Comparison of ENCODE assay signal across 17 cellular contexts in genomic region chr12:131499160-131499863, GRCh38.
DNase-seq lines count a peak whose midpoint lies in the region; ATAC-seq and TF ChIP-seq lines count a peak whose summit lies in the region.
"Had no signal": no experiment of that assay in that cellular context is flagged by ENCODE, and none has a peak within 500 bp of the region (broad histone marks: within the 10 kb centered on the region; RNA-seq: fewer than 3 reads in every experiment).

No MANE protein-coding gene starts in this region.

- H3K9me3 ChIP-seq in gastroesophageal sphincter: no peaks in the 10 kb centered on the region

- WGBS in gastroesophageal sphincter (ENCODE audit: low coverage in 1 of 2), 2 donors: no CpG with 5 or more reads among the region's 1 CpG

- ATAC-seq in GM21367 (IDR thresholded peaks at IDR 0.05; ENCODE audit: unreplicated experiment): peak; percentile 80
- peak; percentile 93 for ATAC-seq in HG03095 (IDR thresholded peaks at IDR 0.05; ENCODE audit: unreplicated experiment)
- peak; percentile 89 for ATAC-seq in gastroesophageal sphincter
- ATAC-seq in stimulated activated memory B cell treated with anti-CD40 and anti-IgM and Interleukin-4, amounts not matched to agents 10 μg/mL and 1 μg/mL and 100 μg/mL, for 72 hours: peak; percentile 69
- ATAC-seq: activated CD8-positive, alpha-beta memory T cell treated with anti-CD3 and anti-CD28 coated beads, Interleukin-2, amount 10 ng/mL, durations not matched to agents 7 days and 5 days; natural killer cell had no signal

- H3K36me3 ChIP-seq in gastroesophageal sphincter: no peaks in the 10 kb centered on the region

- no peaks in the 10 kb centered on the region for H3K4me1 ChIP-seq in gastroesophageal sphincter

- H3K4me3 ChIP-seq in gastroesophageal sphincter: no peak overlapping the region
- H3K4me3 ChIP-seq: SK-N-MC had no signal

- peaks cover 7% of the 10 kb centered on the region for H3K4me1 Mint-ChIP-seq in stimulated activated memory B cell treated with anti-CD40 and anti-IgM and Interleukin-4, amounts not matched to agents 10 μg/mL and 1 μg/mL and 100 μg/mL, for 72 hours
- H3K4me1 Mint-ChIP-seq: natural killer cell had no signal

- no peak overlapping the region for H3K27ac ChIP-seq in gastroesophageal sphincter
- H3K27ac ChIP-seq: C4-2B, epithelial cell of prostate, SK-N-MC had no signal

- peaks cover 13% of the 10 kb centered on the region for H3K27me3 ChIP-seq in gastroesophageal sphincter

- no peak for TF ChIP-seq POLR2A in gastroesophageal sphincter (IDR thresholded peaks at IDR 0.05)

- no peaks in the 10 kb centered on the region for H3K27me3 Mint-ChIP-seq in stimulated activated memory B cell treated with anti-CD40 and anti-IgM and Interleukin-4, amounts not matched to agents 10 μg/mL and 1 μg/mL and 100 μg/mL, for 72 hours
- H3K27me3 Mint-ChIP-seq: activated naive CD8-positive, alpha-beta T cell; stimulated activated naive CD8-positive, alpha-beta T cell treated with anti-CD3 and anti-CD28 coated beads, Interleukin-15, Interleukin-2, amounts not matched to agents 100 ng/mL and 50 ng/mL, for 24 hours had no signal

- no peak for TF ChIP-seq CTCF in gastroesophageal sphincter (IDR thresholded peaks at IDR 0.05)

- H3K9me3 Mint-ChIP-seq in stimulated activated memory B cell treated with anti-CD40 and anti-IgM and Interleukin-4, amounts not matched to agents 10 μg/mL and 1 μg/mL and 100 μg/mL, for 72 hours: no peaks in the 10 kb centered on the region
- H3K9me3 Mint-ChIP-seq: natural killer cell; stimulated activated naive CD8-positive, alpha-beta T cell treated with anti-CD3 and anti-CD28 coated beads, Interleukin-15, Interleukin-2, amounts not matched to agents 100 ng/mL and 50 ng/mL, for 24 hours had no signal

- TF ChIP-seq EP300 in gastroesophageal sphincter (IDR thresholded peaks at IDR 0.05): no peak

- no peak overlapping the region for H3K4me3 Mint-ChIP-seq in stimulated activated memory B cell treated with anti-CD40 and anti-IgM and Interleukin-4, amounts not matched to agents 10 μg/mL and 1 μg/mL and 100 μg/mL, for 72 hours
- H3K4me3 Mint-ChIP-seq: activated CD8-positive, alpha-beta memory T cell treated with anti-CD3 and anti-CD28 coated beads, Interleukin-2, amount 10 ng/mL, durations not matched to agents 7 days and 5 days; activated naive CD8-positive, alpha-beta T cell; natural killer cell; stimulated activated naive CD8-positive, alpha-beta T cell treated with anti-CD3 and anti-CD28 coated beads, Interleukin-15, Interleukin-2, amounts not matched to agents 100 ng/mL and 50 ng/mL, for 24 hours had no signal

- no peak overlapping the region for H3K27ac Mint-ChIP-seq in stimulated activated memory B cell treated with anti-CD40 and anti-IgM and Interleukin-4, amounts not matched to agents 10 μg/mL and 1 μg/mL and 100 μg/mL, for 72 hours
- H3K27ac Mint-ChIP-seq: activated CD8-positive, alpha-beta memory T cell treated with anti-CD3 and anti-CD28 coated beads, Interleukin-2, amount 10 ng/mL, durations not matched to agents 7 days and 5 days; activated naive CD8-positive, alpha-beta T cell; natural killer cell; stimulated activated naive CD8-positive, alpha-beta T cell treated with anti-CD3 and anti-CD28 coated beads, Interleukin-15, Interleukin-2, amounts not matched to agents 100 ng/mL and 50 ng/mL, for 24 hours had no signal

- no peaks in the 10 kb centered on the region for H3K36me3 Mint-ChIP-seq in stimulated activated memory B cell treated with anti-CD40 and anti-IgM and Interleukin-4, amounts not matched to agents 10 μg/mL and 1 μg/mL and 100 μg/mL, for 72 hours
- H3K36me3 Mint-ChIP-seq: activated CD8-positive, alpha-beta memory T cell treated with anti-CD3 and anti-CD28 coated beads, Interleukin-2, amount 10 ng/mL, durations not matched to agents 7 days and 5 days; activated naive CD8-positive, alpha-beta T cell; natural killer cell had no signal

- no peak for DNase-seq in HT-29 (ENCODE audit: low spot score)
- DNase-seq in NCI-H2107 (lab: John Stamatoyannopoulos, UW): no peak
- no peak for DNase-seq in NCI-H526 treated with DMSO at 0.1 percent for 48 hours (lab: John Stamatoyannopoulos, UW)
- DNase-seq in cerebellum (ENCODE audit: low spot score): no peak
- DNase-seq: activated CD8-positive, alpha-beta memory T cell treated with anti-CD3 and anti-CD28 coated beads, Interleukin-2, amount 10 ng/mL, durations not matched to agents 7 days and 5 days; natural killer cell; NCI-H1105 treated with DMSO at 0.1 percent for 48 hours; NCI-H345 had no signal
